23 cellular contexts compared by ENCODE assay signal in genomic region chr20:17633850-17634500, GRCh38. TPM values are rescaled to one million over a fixed set of nuclear protein-coding genes. Genes with fewer than 3 reads are reported as not detected.
DNase-seq lines count a peak whose midpoint lies in the region; ATAC-seq and TF ChIP-seq lines count a peak whose summit lies in the region.
"Had no signal": no experiment of that assay in that cellular context is flagged by ENCODE, and none has a peak within 500 bp of the region (broad histone marks: within the 10 kb centered on the region; RNA-seq: fewer than 3 reads in every experiment).

No MANE protein-coding gene starts in this region.

- H3K9me2 ChIP-seq in GM23338 (ENCODE audit: insufficient read depth) = no peaks in the 10 kb centered on the region

- H3K36me3 Mint-ChIP-seq in GM23338 (ENCODE audit: low read depth) = peaks cover 54% of the 10 kb centered on the region
- H3K36me3 Mint-ChIP-seq: activated naive CD8-positive, alpha-beta T cell had no signal

- TF ChIP-seq POLR2A in adrenal gland (IDR thresholded peaks at IDR 0.05) = no peak

- no peaks in the 10 kb centered on the region for H3K79me2 ChIP-seq in GM23338 (replicated peaks; ENCODE audit: insufficient read depth)

- peaks cover 78% of the 10 kb centered on the region for H3K4me1 ChIP-seq in BLaER1
- peaks cover 22 to 43% of the 10 kb centered on the region in 2 donors for H3K4me1 ChIP-seq in adrenal gland (replicated peaks in 1 of 2)
- peaks cover 51% of the 10 kb centered on the region for H3K4me1 ChIP-seq in stomach smooth muscle (ENCODE audit: control insufficient read depth, insufficient read depth, low read length)
- H3K4me1 ChIP-seq in GM23338 (ENCODE audit: insufficient read depth) = no peaks in the 10 kb centered on the region
- H3K4me1 ChIP-seq: parathyroid adenoma had no signal

- no peaks in the 10 kb centered on the region for H3K27me3 ChIP-seq in BLaER1
- no peaks in the 10 kb centered on the region for H3K27me3 ChIP-seq in adrenal gland
- no peaks in the 10 kb centered on the region for H3K27me3 ChIP-seq in layer of hippocampus (ENCODE audit: control insufficient read depth, insufficient read depth, low read length)
- H3K27me3 ChIP-seq in stomach smooth muscle (ENCODE audit: control insufficient read depth in 1 of 2, insufficient read depth in 2 of 2, low read length in 2 of 2) = no peaks in the 10 kb centered on the region
- no peaks in the 10 kb centered on the region for H3K27me3 ChIP-seq in GM23338 (ENCODE audit: insufficient read depth)

- peak overlapping the region; percentile 96 for H3K4me2 ChIP-seq in BLaER1
- no peak overlapping the region for H3K4me2 ChIP-seq in GM23338
- H3K4me2 ChIP-seq: KMS-11 had no signal

- 0 out of 2 replicates have a peak, but pooled peaks cover 22% of the 10 kb centered on the region for H4K20me1 ChIP-seq in BLaER1
- no peaks in the 10 kb centered on the region for H4K20me1 ChIP-seq in GM23338 (replicated peaks; ENCODE audit: insufficient read depth)

- H2AFZ ChIP-seq in GM23338 = no peak overlapping the region
- H2AFZ ChIP-seq: GM23248, parathyroid adenoma had no signal

- H3F3A ChIP-seq in GM23338 (replicated peaks; ENCODE audit: low read depth) = no peaks in the 10 kb centered on the region

- H3K27me3 Mint-ChIP-seq in GM23338 (ENCODE audit: insufficient read depth, low read depth, poor library complexity) = peaks cover 14% of the 10 kb centered on the region
- H3K27me3 Mint-ChIP-seq: activated naive CD8-positive, alpha-beta T cell; CD4-positive, alpha-beta T cell; naive B cell had no signal

- peaks cover 11% of the 10 kb centered on the region; the same call in 2 of the 3 replicates for H3K4me1 Mint-ChIP-seq in GM23338

- H3K36me3 ChIP-seq in BLaER1 = peaks cover 80% of the 10 kb centered on the region
- peaks cover 0 to 66% of the 10 kb centered on the region in 2 donors for H3K36me3 ChIP-seq in adrenal gland (replicated peaks in 1 of 2)
- peaks cover 36 to 58% of the 10 kb centered on the region in 2 donors for H3K36me3 ChIP-seq in stomach smooth muscle (ENCODE audit: control insufficient read depth in 2 of 2, insufficient read depth in 2 of 2, low read length in 2 of 2)
- peaks cover 8% of the 10 kb centered on the region; the same call in 1 of the 2 replicates for H3K36me3 ChIP-seq in GM23338 (ENCODE audit: insufficient read depth)

- H3K9ac ChIP-seq in BLaER1 (peak overlapping the region; percentile 72), stomach smooth muscle (ENCODE audit: low read length in 2 of 2) (no peak overlapping the region)
- H3K9ac ChIP-seq: GM23248, KMS-11, parathyroid adenoma had no signal

- WGBS in adrenal gland, 4 donors = 70 to 74% (median 72%) methylated on average over 9 to 18 of the region's 18 CpGs

- H3K27ac ChIP-seq in BLaER1 (peak overlapping the region; percentile 91), adrenal gland (peak overlapping the region in 4 of 5 donors; percentile 26 to 69 (median 42)), layer of hippocampus (ENCODE audit: low read depth, low read length) (peak overlapping the region; percentile 54), stomach smooth muscle (ENCODE audit: low read length) (peak overlapping the region; percentile 31), GM23338 (ENCODE audit: low read depth) (no peak overlapping the region)
- H3K27ac ChIP-seq: GM23248, KMS-11, parathyroid adenoma had no signal

- H3K9me3 Mint-ChIP-seq in GM23338 = no peaks in the 10 kb centered on the region; the same call in 2 of the 3 replicates
- H3K9me3 Mint-ChIP-seq: activated T-cell treated with anti-CD3 and anti-CD28 coated beads, Interleukin-2, amount 50 U/mL, for 72 hours; CD4-positive, alpha-beta T cell; naive B cell had no signal

- H3K27ac Mint-ChIP-seq in GM23338 = no peak overlapping the region
- H3K27ac Mint-ChIP-seq: activated naive CD8-positive, alpha-beta T cell; activated T-cell treated with anti-CD3 and anti-CD28 coated beads, Interleukin-2, amount 50 U/mL, for 72 hours; CD4-positive, alpha-beta T cell had no signal

- ATAC-seq in GM23338 (no peak), HG02970 (IDR thresholded peaks at IDR 0.05; ENCODE audit: low FRiP score, unreplicated experiment) (no peak)
- ATAC-seq: activated T-cell treated with anti-CD3 and anti-CD28 coated beads, Interleukin-2, amount 50 U/mL, for 72 hours had no signal

- H3K9me3 ChIP-seq in BLaER1 (no peaks in the 10 kb centered on the region), adrenal gland (replicated peaks in 1 of 3) (no peaks in the 10 kb centered on the region), stomach smooth muscle (ENCODE audit: control insufficient read depth in 2 of 2, low read length in 2 of 2) (no peaks in the 10 kb centered on the region)

- no peak overlapping the region for H3K4me3 Mint-ChIP-seq in GM23338
- H3K4me3 Mint-ChIP-seq: activated naive CD8-positive, alpha-beta T cell; activated T-cell treated with anti-CD3 and anti-CD28 coated beads, Interleukin-2, amount 50 U/mL, for 72 hours; CD4-positive, alpha-beta T cell had no signal

- peak overlapping the region; percentile 55; the same call in 1 of the 2 replicates for H3K4me3 ChIP-seq in BLaER1
- no peak overlapping the region for H3K4me3 ChIP-seq in adrenal gland
- no peak overlapping the region for H3K4me3 ChIP-seq in stomach smooth muscle (ENCODE audit: low read length in 2 of 2)
- no peak overlapping the region for H3K4me3 ChIP-seq in GM23338
- H3K4me3 ChIP-seq: GM23248 had no signal

- DNase-seq in adrenal gland (peak in 2 of 7 donors; percentile 63 to 66), NCI-H69 (lab: John Stamatoyannopoulos, UW) (no peak), EL (no peak), GM23338 (ENCODE audit: low spot score) (no peak)
- DNase-seq: activated T-cell treated with anti-CD3 and anti-CD28 coated beads, Interleukin-2, amount 50 U/mL, for 72 hours; CD4-positive, alpha-beta T cell; DMS153; GF-D8; GM23248; islet precursor cell; mesendoderm; naive B cell; NCI-H1694 treated with DMSO at 0.1 percent for 48 hours; NCI-H774; SIG-M5; stimulated activated CD4-positive, alpha-beta T cell treated with anti-CD3 and anti-CD28 coated beads, Interleukin-4, amount 100 ng/mL, for 4 hours had no signal

- TF ChIP-seq CTCF in adrenal gland (IDR thresholded peaks at IDR 0.05) (no peak), GM23338 (conservative IDR thresholded peaks at IDR 0.05; ENCODE audit: low read depth in 2 of 2) (no peak)

- intact Hi-C loops in adrenal gland (cut with DNase I) = no loop called here

TF ChIP-seq in GM23338, 12 proteins besides CTCF, POLR2A, EP300 and RAD21 (continues in another document):
- no peak for TF ChIP-seq EZH2 (IDR thresholded peaks at IDR 0.05; ENCODE audit: low read depth, unreplicated experiment)
- TF ChIP-seq ETS1 (IDR thresholded peaks at IDR 0.05) = no peak
- no peak for TF ChIP-seq POLR2AphosphoS5 (IDR thresholded peaks at IDR 0.05; ENCODE audit: low read depth)

RNA-seq across cellular contexts. Expression of gene RRBP1, which starts 48.1 kb away (rescaled TPM):
- 100 to 1,000 TPM in 6 of 8 donors, 10 to 100 TPM in 2; 78.0 to 261 (median 131) TPM for total RNA-seq in adrenal gland
- polyA plus RNA-seq in adrenal gland (100 to 1,000 TPM; 107 to 168 (median 125) TPM), GM23338 (2016; fragmentation: Nextera tagmentation; extraction: Ambion mirVana) (113 and 125 TPM in 2 replicates)
- total RNA-seq in GM23338 (2014; rRNA removed; shearing (Covaris generic)) = 105 and 109 TPM in 2 replicates
